8 cellular contexts compared by ENCODE assay signal in the genomic region with DNA sequence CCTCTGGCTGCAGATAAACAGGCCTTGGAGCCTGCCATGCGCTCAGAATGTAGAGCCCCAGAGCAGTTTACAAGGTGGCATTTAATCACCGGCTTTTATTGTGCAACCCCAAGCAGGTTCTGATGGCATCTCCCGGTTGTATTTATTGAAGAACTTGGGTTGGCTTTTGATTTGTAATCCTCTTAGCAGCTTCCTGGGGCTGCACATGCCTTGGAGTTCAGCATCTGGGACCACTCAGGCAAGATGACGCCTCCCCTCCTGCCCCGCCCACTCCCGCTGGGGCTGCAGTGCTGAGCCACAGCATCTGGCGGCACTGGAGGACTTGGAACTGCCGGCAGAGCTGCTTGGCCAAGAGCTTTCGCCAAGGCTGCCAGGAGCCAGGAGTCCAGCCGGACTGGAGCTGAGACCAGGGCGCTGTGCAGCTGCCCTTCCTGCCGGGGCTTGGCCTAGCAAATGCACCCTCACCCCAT. TPM values are rescaled to one million over a fixed set of nuclear protein-coding genes. Genes with fewer than 3 reads are reported as not detected.
DNase-seq lines count a peak whose midpoint lies in the region; ATAC-seq and TF ChIP-seq lines count a peak whose summit lies in the region.

No MANE protein-coding gene starts in this region.

- H3K27ac ChIP-seq in thyroid gland = peak overlapping the region in 1 of 3 donors; percentile 43
- no peak overlapping the region for H3K27ac ChIP-seq in mesendoderm (ENCODE audit: low read depth, low read length)

- TF ChIP-seq CTCF in LNCaP clone FGC (IDR thresholded peaks at IDR 0.05; ENCODE audit: control insufficient read depth, extremely low read depth, insufficient read depth) = no peak
- TF ChIP-seq CTCF in cardiac fibroblast (IDR thresholded peaks at IDR 0.05; ENCODE audit: low read depth, low read length) = peak; percentile 61
- TF ChIP-seq CTCF in thyroid gland (IDR thresholded peaks at IDR 0.05) = peak in 4 of 6 experiments; percentile 14 to 54 (median 44)

- POLR2A ChIA-PET in T-cell (lab: Charles Lee) = no interaction called here

- H3K18ac ChIP-seq in mesendoderm (ENCODE audit: low read length) = no peak overlapping the region

- no peak overlapping the region for H3K27ac Mint-ChIP-seq in T-cell

- no peaks in the 10 kb centered on the region for H3K79me2 ChIP-seq in mesendoderm (ENCODE audit: control insufficient read depth, insufficient read depth, low read length)

- CTCF ChIA-PET in T-cell (lab: Charles Lee) = no interaction called here

- H3K27me3 ChIP-seq in thyroid gland = no peaks in the 10 kb centered on the region
- H3K27me3 ChIP-seq in mesendoderm (ENCODE audit: insufficient read depth, low read length, poor library complexity) = peaks cover 4% of the 10 kb centered on the region

- no peak overlapping the region for H4K8ac ChIP-seq in mesendoderm (ENCODE audit: low read depth, low read length)

- peaks cover 0 to 2% (median 2%) of the 10 kb centered on the region in 3 donors for H3K4me1 Mint-ChIP-seq in T-cell

- H3K36me3 Mint-ChIP-seq in T-cell = no peaks in the 10 kb centered on the region

- no peak overlapping the region for H3K56ac ChIP-seq in mesendoderm (ENCODE audit: low read length)

- 41 to 53% methylated on average over 6 to 7 of the region's 12 CpGs for WGBS in thyroid gland, 2 donors
- WGBS in mesendoderm (ENCODE audit: extremely low coverage, insufficient coverage, low lambda C conversion rate) = no CpG with 5 or more reads among the region's 12 CpGs

- intact Hi-C loops in thyroid gland (cut with DNase I) = no loop called here

- H3K4me2 ChIP-seq in mesendoderm (ENCODE audit: low read length) = no peak overlapping the region

- ATAC-seq in left lobe of liver (peak; percentile 86), T-cell (replicated peaks in 1 of 4) (no peak)

- H3K36me3 ChIP-seq in thyroid gland (no peaks in the 10 kb centered on the region), mesendoderm (ENCODE audit: control insufficient read depth, insufficient read depth, low read length) (no peaks in the 10 kb centered on the region)

- peaks cover 18 to 62% of the 10 kb centered on the region in 2 donors for H3K4me1 ChIP-seq in thyroid gland
- H3K4me1 ChIP-seq in mesendoderm (ENCODE audit: control insufficient read depth, low read depth, low read length) = no peaks in the 10 kb centered on the region

- H3K4ac ChIP-seq in mesendoderm (ENCODE audit: low read depth, low read length) = no peak overlapping the region

- H3K9me3 ChIP-seq in thyroid gland = no peaks in the 10 kb centered on the region

- no peak overlapping the region for H2BK120ac ChIP-seq in mesendoderm (ENCODE audit: low read depth, low read length)

- peak; percentile 6 for DNase-seq in LNCaP clone FGC (ENCODE audit: low read depth)
- DNase-seq in cardiac fibroblast (ENCODE audit: low read depth in 2 of 2) = peak; percentile 87 to 97
- peak; percentile 60 for DNase-seq in left lobe of liver (ENCODE audit: low spot score)
- DNase-seq in thyroid gland = peak; percentile 75 to 78
- DNase-seq in mesendoderm = no peak
- DNase-seq in stimulated activated naive CD4-positive, alpha-beta T cell treated with Interleukin-2 at 50 U/mL for 16 hours (lab: John Stamatoyannopoulos, UW) = no peak
- no peak for DNase-seq in COLO829 (ENCODE audit: low spot score)
- DNase-seq in T-cell = no peak

- no peak overlapping the region for H2AK5ac ChIP-seq in mesendoderm (ENCODE audit: low read length)

- no peak for TF ChIP-seq POLR2A in thyroid gland (IDR thresholded peaks at IDR 0.05)

- no peak overlapping the region for H3K4me3 ChIP-seq in LNCaP clone FGC (ENCODE audit: low read depth, low read length)
- H3K4me3 ChIP-seq in cardiac fibroblast (replicated peaks in 1 of 2; ENCODE audit: low read depth in 2 of 2, low read length in 2 of 2) = no peak overlapping the region
- no peak overlapping the region for H3K4me3 ChIP-seq in thyroid gland (replicated peaks in 1 of 3)
- H3K4me3 ChIP-seq in mesendoderm (ENCODE audit: low read length) = no peak overlapping the region

- no peak overlapping the region for H2BK15ac ChIP-seq in mesendoderm (replicated peaks; ENCODE audit: low read depth)

- peaks cover 25 to 30% of the 10 kb centered on the region in 2 donors for H3K27me3 Mint-ChIP-seq in T-cell

- H3K9me3 Mint-ChIP-seq in T-cell = no peaks in the 10 kb centered on the region

- no peak overlapping the region for H3K23ac ChIP-seq in mesendoderm (ENCODE audit: low read length)

- no peak overlapping the region for H3K9ac ChIP-seq in mesendoderm (ENCODE audit: low read length)

- H4K5ac ChIP-seq in mesendoderm (ENCODE audit: low read length) = no peak overlapping the region

- H3K79me1 ChIP-seq in mesendoderm (ENCODE audit: low read length) = no peaks in the 10 kb centered on the region

- no peak overlapping the region for H2BK5ac ChIP-seq in mesendoderm (ENCODE audit: low read length)

- H3K4me3 Mint-ChIP-seq in T-cell = no peak overlapping the region

RNA-seq across cellular contexts. Expression of a gene that starts 5.3 kb away (rescaled TPM):
- total RNA-seq in left lobe of liver (1.6 TPM), thyroid gland (10 to 100 TPM in 3 of 4 donors, 1 to 10 TPM in 1; 6.9 to 38.3 (median 14.0) TPM), T-cell (under 1 TPM in 2 of 5 donors, not detected in 3; 0.13 to 0.26 TPM)
- 1.8 TPM for polyA plus RNA-seq in mesendoderm (2013, experiment 1 of 2)
- polyA plus RNA-seq in mesendoderm (2013, experiment 2 of 2) = 1.9 TPM

Comparison
In these comparisons a context has a peak if more than half of its experiments do, and no peak if none do; other contexts are left out.
1. DNase-seq: peak in LNCaP clone FGC (single experiment), cardiac fibroblast (2 of 2), left lobe of liver (single experiment) and thyroid gland (2 of 2); none in mesendoderm (single experiment), stimulated activated naive CD4-positive, alpha-beta T cell treated with Interleukin-2 at 50 U/mL for 16 hours (single experiment), COLO829 (single experiment) and T-cell (0 of 34).